In genomic region chr4:177239475-177239874, GRCh38 we compare ENCODE assay signal across 16 cellular contexts.
"Had no signal": no experiment of that assay in that cellular context is flagged by ENCODE, and none has a peak within 500 bp of the region (broad histone marks: within the 10 kb centered on the region; RNA-seq: fewer than 3 reads in every experiment).

No MANE protein-coding gene starts in this region.

- DNase-seq: cortex of kidney; dorsolateral prefrontal cortex; effector CD8-positive, alpha-beta T cell; heart left ventricle; hippocampal formation; kidney glomerular epithelial cell; naive thymus-derived CD4-positive, alpha-beta T cell; nephron progenitor cell; psoas muscle; retina; stimulated activated CD4-positive, alpha-beta T cell treated with anti-CD3 and anti-CD28 coated beads, Interleukin-2, amount 100 ng/mL, for 24 hours; stimulated activated naive CD4-positive, alpha-beta T cell; stomach had no signal

- H3K4me1 ChIP-seq: heart left ventricle, psoas muscle, stomach had no signal

- H3K36me3 ChIP-seq: heart left ventricle, stomach had no signal

- H3K9me3 ChIP-seq: heart left ventricle, psoas muscle, stomach had no signal

- H3K9me3 Mint-ChIP-seq: nephron progenitor cell had no signal

- H3K4me1 Mint-ChIP-seq: nephron progenitor cell had no signal

- H3K4me3 ChIP-seq: dorsolateral prefrontal cortex, heart left ventricle, psoas muscle, stomach had no signal

- FAIRE-seq: urothelium cell line had no signal

- H3K27me3 Mint-ChIP-seq: type B pancreatic cell had no signal

- H3K27ac Mint-ChIP-seq: naive thymus-derived CD4-positive, alpha-beta T cell; nephron progenitor cell; type B pancreatic cell had no signal

- H3K27ac ChIP-seq: dorsolateral prefrontal cortex, heart left ventricle, psoas muscle, stomach had no signal

- H3K4me3 Mint-ChIP-seq: naive thymus-derived CD4-positive, alpha-beta T cell; nephron progenitor cell; type B pancreatic cell had no signal

- H3K27me3 ChIP-seq: dorsolateral prefrontal cortex, heart left ventricle, stomach had no signal

- H3K36me3 Mint-ChIP-seq: type B pancreatic cell had no signal

- ATAC-seq: heart left ventricle; naive thymus-derived CD4-positive, alpha-beta T cell; psoas muscle; sciatic nerve had no signal
